Comparison of ENCODE assay signal across 1 cellular context in genomic region chr15:28013480-28013879, GRCh38.
TF ChIP-seq lines count a peak whose summit lies in the region.

No MANE protein-coding gene starts in this region.

TF ChIP-seq in H1, 55 proteins besides CTCF, POLR2A, EP300 and RAD21:
- TF ChIP-seq CBX8 (IDR thresholded peaks at IDR 0.05; ENCODE audit: borderline replicate concordance, low read depth, low read length) (no peak), SAP30 (IDR thresholded peaks at IDR 0.05; ENCODE audit: insufficient read depth, insufficient replicate concordance, low read length) (no peak), YY1 (IDR thresholded peaks at IDR 0.05; ENCODE audit: low read depth, low read length) (no peak), BCL11A (IDR thresholded peaks at IDR 0.05; ENCODE audit: low read depth in 2 of 2, low read length in 2 of 2) (no peak), RXRA (IDR thresholded peaks at IDR 0.05; ENCODE audit: insufficient read depth, low read depth, low read length) (no peak), SP4 (IDR thresholded peaks at IDR 0.05; ENCODE audit: low read length) (no peak), SIN3A (conservative IDR thresholded peaks at IDR 0.05 in 1 of 2, IDR thresholded peaks at IDR 0.05 in 1 of 2; ENCODE audit: low read depth in 1 of 2, low read length in 2 of 2) (no peak), CTBP2 (IDR thresholded peaks at IDR 0.05; ENCODE audit: borderline replicate concordance, insufficient read depth, insufficient read length, low read length) (no peak), SP1 (IDR thresholded peaks at IDR 0.05; ENCODE audit: low read depth, low read length) (no peak), HDAC6 (IDR thresholded peaks at IDR 0.05; ENCODE audit: low read depth, low read length) (no peak), RNF2 (IDR thresholded peaks at IDR 0.05; ENCODE audit: borderline replicate concordance, low read depth, low read length, missing control alignments, poor library complexity, severe bottlenecking) (no peak), POLR2AphosphoS5 (IDR thresholded peaks at IDR 0.05; ENCODE audit: low read depth, low read length) (no peak), RBBP5 (IDR thresholded peaks at IDR 0.05; ENCODE audit: borderline replicate concordance, low read depth, low read length) (no peak), JUN (IDR thresholded peaks at IDR 0.05; ENCODE audit: low read depth, low read length) (no peak), EZH2 (IDR thresholded peaks at IDR 0.05; ENCODE audit: low read depth, low read length, severe bottlenecking) (no peak), NANOG (IDR thresholded peaks at IDR 0.05; ENCODE audit: insufficient read depth, low read depth, low read length, poor library complexity, severe bottlenecking) (no peak), GTF2F1 (IDR thresholded peaks at IDR 0.05; ENCODE audit: borderline replicate concordance, low read depth, low read length) (no peak), CHD7 (IDR thresholded peaks at IDR 0.05; ENCODE audit: insufficient replicate concordance, low read length) (no peak)
